1 cellular context compared by ENCODE assay signal in the genomic region with DNA sequence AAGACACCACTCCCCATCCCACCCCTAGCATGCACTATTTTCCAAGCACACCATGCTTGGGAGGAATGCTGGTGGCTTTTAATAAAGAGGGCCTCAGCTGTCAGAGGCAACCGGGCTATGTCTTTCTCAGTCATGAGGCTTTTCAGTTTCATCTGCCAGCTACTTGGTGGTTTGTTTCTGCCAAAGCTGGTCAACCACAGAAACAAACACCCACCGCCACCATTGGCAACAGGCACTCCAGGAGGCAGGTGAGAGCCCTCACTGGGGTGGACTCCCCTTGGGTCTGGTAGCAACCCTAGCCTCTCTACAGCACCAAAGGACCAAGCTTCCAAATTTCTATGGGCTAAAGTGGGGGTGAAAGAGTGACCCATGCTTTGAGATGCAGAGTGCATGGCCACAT.
TF ChIP-seq lines count a peak whose summit lies in the region.

No MANE protein-coding gene starts in this region.

TF ChIP-seq in HepG2, 621 proteins besides CTCF, POLR2A, EP300 and RAD21 (continued from another document):
- TF ChIP-seq GPN1 (CRISPR knock-in tag; IDR thresholded peaks at IDR 0.05; ENCODE audit: borderline replicate concordance) (no peak), RELA (CRISPR knock-in tag; IDR thresholded peaks at IDR 0.05) (no peak), TMF1 (CRISPR knock-in tag; IDR thresholded peaks at IDR 0.05; ENCODE audit: low read depth) (no peak), ZNF33A (CRISPR knock-in tag; IDR thresholded peaks at IDR 0.05; ENCODE audit: borderline replicate concordance) (no peak), ZFP90 (CRISPR knock-in tag; IDR thresholded peaks at IDR 0.05; ENCODE audit: borderline replicate concordance) (no peak), HMGA1 (CRISPR knock-in tag; conservative IDR thresholded peaks at IDR 0.05) (no peak)
- TF ChIP-seq, protein P1, sequence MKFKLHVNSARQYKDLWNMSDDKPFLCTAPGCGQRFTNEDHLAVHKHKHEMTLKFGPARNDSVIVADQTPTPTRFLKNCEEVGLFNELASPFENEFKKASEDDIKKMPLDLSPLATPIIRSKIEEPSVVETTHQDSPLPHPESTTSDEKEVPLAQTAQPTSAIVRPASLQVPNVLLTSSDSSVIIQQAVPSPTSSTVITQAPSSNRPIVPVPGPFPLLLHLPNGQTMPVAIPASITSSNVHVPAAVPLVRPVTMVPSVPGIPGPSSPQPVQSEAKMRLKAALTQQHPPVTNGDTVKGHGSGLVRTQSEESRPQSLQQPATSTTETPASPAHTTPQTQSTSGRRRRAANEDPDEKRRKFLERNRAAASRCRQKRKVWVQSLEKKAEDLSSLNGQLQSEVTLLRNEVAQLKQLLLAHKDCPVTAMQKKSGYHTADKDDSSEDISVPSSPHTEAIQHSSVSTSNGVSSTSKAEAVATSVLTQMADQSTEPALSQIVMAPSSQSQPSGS (CRISPR knock-in tag; IDR thresholded peaks at IDR 0.05), result no peak
